In genomic region chr14:104084251-104085002, GRCh38 we compare ENCODE assay signal across 16 cellular contexts. TPM values are rescaled to one million over a fixed set of nuclear protein-coding genes. Genes with fewer than 3 reads are reported as not detected.
A peak's percentile ranks its signal among the peaks of the same experiment; 100 is the strongest.
DNase-seq lines count a peak whose midpoint lies in the region; ATAC-seq and TF ChIP-seq lines count a peak whose summit lies in the region.
"Had no signal": no experiment of that assay in that cellular context is flagged by ENCODE, and none has a peak within 500 bp of the region (broad histone marks: within the 10 kb centered on the region; RNA-seq: fewer than 3 reads in every experiment).

No MANE protein-coding gene starts in this region.

- no peaks in the 10 kb centered on the region for H3K79me1 ChIP-seq in mesenchymal stem cell (replicated peaks; ENCODE audit: low read length, poor library complexity, severe bottlenecking)

- H3K9me3 ChIP-seq in mesenchymal stem cell (ENCODE audit: control insufficient read depth, low read length) (no peaks in the 10 kb centered on the region), smooth muscle cell (replicated peaks; ENCODE audit: low read depth) (no peaks in the 10 kb centered on the region)
- H3K9me3 ChIP-seq: lower lobe of right lung had no signal

- H3K27ac ChIP-seq in mesenchymal stem cell (ENCODE audit: low read length, poor library complexity, severe bottlenecking) (no peak overlapping the region), smooth muscle cell (ENCODE audit: low read depth) (no peak overlapping the region)
- H3K27ac ChIP-seq: lower lobe of right lung had no signal

- no peak overlapping the region for H2AK5ac ChIP-seq in mesenchymal stem cell (ENCODE audit: low read length, severe bottlenecking)

- no peak for TF ChIP-seq CTCF in GM13977 (IDR thresholded peaks at IDR 0.05; ENCODE audit: extremely low read depth, insufficient read depth, missing control alignments)
- TF ChIP-seq CTCF in smooth muscle cell (IDR thresholded peaks at IDR 0.05; ENCODE audit: borderline replicate concordance, insufficient read depth, poor library complexity, severe bottlenecking) = no peak

- H3K14ac ChIP-seq in mesenchymal stem cell (ENCODE audit: low read length in 2 of 2) = no peak overlapping the region

- H3K9ac ChIP-seq in mesenchymal stem cell (ENCODE audit: low read length) (no peak overlapping the region), smooth muscle cell (ENCODE audit: low read depth) (no peak overlapping the region)

- peaks cover 9% of the 10 kb centered on the region for H3K27me3 Mint-ChIP-seq in central memory CD8-positive, alpha-beta T cell

- H3K79me2 ChIP-seq in smooth muscle cell (ENCODE audit: low read depth) = no peaks in the 10 kb centered on the region

- no peak overlapping the region for H3K27ac Mint-ChIP-seq in central memory CD8-positive, alpha-beta T cell (ENCODE audit: low read depth)
- H3K27ac Mint-ChIP-seq: activated CD4-positive, alpha-beta memory T cell treated with anti-CD3 and anti-CD28 coated beads, Interleukin-2, amount 10 ng/mL, durations not matched to agents 7 days and 5 days; stimulated activated naive CD8-positive, alpha-beta T cell treated with anti-CD3 and anti-CD28 coated beads, Interleukin-15, Interleukin-2, amounts not matched to agents 100 ng/mL and 50 ng/mL, for 24 hours had no signal

- no peak for ATAC-seq in central memory CD8-positive, alpha-beta T cell (replicated peaks; ENCODE audit: extremely low read depth, poor library complexity, severe bottlenecking)
- no peak for ATAC-seq in GM19452 (IDR thresholded peaks at IDR 0.05; ENCODE audit: unreplicated experiment)
- ATAC-seq: SK-N-SH treated with all-trans-retinoic acid at 6 μM for 48 hours had no signal

- no peak overlapping the region for H3K23ac ChIP-seq in mesenchymal stem cell (ENCODE audit: low read length in 2 of 2)

- no peaks in the 10 kb centered on the region for H3K36me3 ChIP-seq in mesenchymal stem cell (ENCODE audit: control insufficient read depth in 1 of 2, insufficient read depth in 2 of 2, low read depth in 1 of 2, low read length in 2 of 2)
- H3K36me3 ChIP-seq in smooth muscle cell (ENCODE audit: low read depth) = no peaks in the 10 kb centered on the region
- H3K36me3 ChIP-seq: lower lobe of right lung had no signal

- no peaks in the 10 kb centered on the region for H3K4me1 Mint-ChIP-seq in central memory CD8-positive, alpha-beta T cell
- H3K4me1 Mint-ChIP-seq: activated CD4-positive, alpha-beta memory T cell treated with anti-CD3 and anti-CD28 coated beads, Interleukin-2, amount 10 ng/mL, durations not matched to agents 7 days and 5 days had no signal

- H3K18ac ChIP-seq in mesenchymal stem cell (ENCODE audit: low read depth in 1 of 2, low read length in 2 of 2) = no peak overlapping the region

- no peaks in the 10 kb centered on the region for H3F3A ChIP-seq in smooth muscle cell (ENCODE audit: low read depth)

- H4K91ac ChIP-seq in mesenchymal stem cell (ENCODE audit: low read length) = no peak overlapping the region

- H2BK120ac ChIP-seq in mesenchymal stem cell (ENCODE audit: low read depth, low read length) = no peak overlapping the region

- H3K4me3 Mint-ChIP-seq in central memory CD8-positive, alpha-beta T cell = peak overlapping the region; percentile 38
- H3K4me3 Mint-ChIP-seq: activated CD4-positive, alpha-beta memory T cell treated with anti-CD3 and anti-CD28 coated beads, Interleukin-2, amount 10 ng/mL, durations not matched to agents 7 days and 5 days; stimulated activated naive CD8-positive, alpha-beta T cell treated with anti-CD3 and anti-CD28 coated beads, Interleukin-15, Interleukin-2, amounts not matched to agents 100 ng/mL and 50 ng/mL, for 24 hours had no signal

- H3K4ac ChIP-seq in mesenchymal stem cell (ENCODE audit: low read depth in 1 of 2, low read length in 2 of 2) = no peak overlapping the region

- no peak overlapping the region for H4K8ac ChIP-seq in mesenchymal stem cell (ENCODE audit: low read length)

- no peak overlapping the region for H2BK15ac ChIP-seq in mesenchymal stem cell (ENCODE audit: low read depth, poor library complexity, severe bottlenecking)

- H3K4me3 ChIP-seq in mesenchymal stem cell (ENCODE audit: insufficient read depth in 1 of 2, low read depth in 1 of 2, low read length in 2 of 2) (no peak overlapping the region), smooth muscle cell (no peak overlapping the region)

- WGBS in mesenchymal stem cell = 63% methylated on average over 16 of the region's 16 CpGs
- WGBS in smooth muscle cell (ENCODE audit: low lambda C conversion rate) = 43% methylated on average over 16 of the region's 16 CpGs

- no peak overlapping the region for H2BK5ac ChIP-seq in mesenchymal stem cell (ENCODE audit: low read depth, low read length, poor library complexity, severe bottlenecking)

- DNase-seq in GM13977 (ENCODE audit: low spot score) (peak; percentile 20), mesenchymal stem cell (peak; percentile 1), smooth muscle cell (lab: John Stamatoyannopoulos, UW; ENCODE audit: unreplicated experiment) (no peak), NCI-H748 (lab: John Stamatoyannopoulos, UW; ENCODE audit: unreplicated experiment) (no peak), DMS 273 treated with DMSO at 0.1 percent for 48 hours (lab: John Stamatoyannopoulos, UW) (no peak)
- no peak for DNase-seq in central memory CD8-positive, alpha-beta T cell (ENCODE audit: low spot score in 2 of 2)
- DNase-seq: anterior cingulate cortex, dermis blood vessel endothelial cell, Karpas-422, NCI-H1694 treated with DMSO at 0.1 percent for 48 hours, occipital lobe had no signal

- H2AFZ ChIP-seq in mesenchymal stem cell (ENCODE audit: low read depth, low read length) (no peak overlapping the region), smooth muscle cell (ENCODE audit: low read depth) (peak overlapping the region; percentile 54)

- H3K9me3 Mint-ChIP-seq in central memory CD8-positive, alpha-beta T cell = no peaks in the 10 kb centered on the region
- H3K9me3 Mint-ChIP-seq: activated CD4-positive, alpha-beta memory T cell treated with anti-CD3 and anti-CD28 coated beads, Interleukin-2, amount 10 ng/mL, durations not matched to agents 7 days and 5 days; stimulated activated naive CD8-positive, alpha-beta T cell treated with anti-CD3 and anti-CD28 coated beads, Interleukin-15, Interleukin-2, amounts not matched to agents 100 ng/mL and 50 ng/mL, for 24 hours had no signal

- H3K36me3 Mint-ChIP-seq in central memory CD8-positive, alpha-beta T cell (ENCODE audit: insufficient read depth) = peaks cover 1% of the 10 kb centered on the region

- peaks cover 20 to 60% of the 10 kb centered on the region in 2 experiments for H3K27me3 ChIP-seq in mesenchymal stem cell (ENCODE audit: control insufficient read depth in 1 of 2, insufficient read depth in 1 of 2, low read length in 2 of 2)
- no peaks in the 10 kb centered on the region for H3K27me3 ChIP-seq in smooth muscle cell (ENCODE audit: low read depth)

- in situ Hi-C loops in GM13977 (cut with MboI; ENCODE audit: low pct_unique_long_range_greater_than_20kb, low sequenced_read_pairs, unreplicated experiment) = no loop called here

- H3K4me2 ChIP-seq in mesenchymal stem cell (ENCODE audit: low read length, poor library complexity, severe bottlenecking) = no peak overlapping the region
- peak overlapping the region; percentile 76 for H3K4me2 ChIP-seq in smooth muscle cell

- H3K4me1 ChIP-seq in mesenchymal stem cell (ENCODE audit: control insufficient read depth, insufficient read depth, low read depth, low read length) (no peaks in the 10 kb centered on the region), smooth muscle cell (ENCODE audit: low read depth) (peaks cover 3% of the 10 kb centered on the region)

- no peaks in the 10 kb centered on the region for H4K20me1 ChIP-seq in smooth muscle cell (ENCODE audit: low read depth)

- H2BK12ac ChIP-seq in mesenchymal stem cell (ENCODE audit: low read length in 2 of 2) = no peak overlapping the region

RNA-seq across cellular contexts. Expression of gene ASPG, which starts 1.1 kb away (rescaled TPM):
- polyA plus RNA-seq in mesenchymal stem cell (2013, experiment 1 of 2) = not detected
- polyA plus RNA-seq in mesenchymal stem cell (2013, experiment 2 of 2) = not detected
- 0.18 and 0.49 TPM in 2 replicates for total RNA-seq in smooth muscle cell
- 0.47 and 1.2 TPM in 2 replicates for polyA plus RNA-seq in smooth muscle cell
- total RNA-seq: activated CD4-positive, alpha-beta memory T cell treated with anti-CD3 and anti-CD28 coated beads, Interleukin-2, amount 10 ng/mL, durations not matched to agents 7 days and 5 days; dermis blood vessel endothelial cell had no signal

RNA-seq across cellular contexts. Expression of gene KIF26A, which starts 54.0 kb away (rescaled TPM):
- 1.7 TPM for polyA plus RNA-seq in mesenchymal stem cell (2013, experiment 1 of 2)
- 1.7 TPM for polyA plus RNA-seq in mesenchymal stem cell (2013, experiment 2 of 2)
- 4.4 and 5.9 TPM in 2 replicates for total RNA-seq in smooth muscle cell
- 4.0 and 4.4 TPM in 2 replicates for polyA plus RNA-seq in smooth muscle cell

Comparison
In these comparisons a context has a peak if more than half of its experiments do, and no peak if none do; other contexts are left out.
1. DNase-seq: peak in GM13977 (single experiment) and mesenchymal stem cell (single experiment); none in central memory CD8-positive, alpha-beta T cell (0 of 2), smooth muscle cell (single experiment), NCI-H748 (single experiment) and DMS 273 treated with DMSO at 0.1 percent for 48 hours (single experiment).